In the genomic region with DNA sequence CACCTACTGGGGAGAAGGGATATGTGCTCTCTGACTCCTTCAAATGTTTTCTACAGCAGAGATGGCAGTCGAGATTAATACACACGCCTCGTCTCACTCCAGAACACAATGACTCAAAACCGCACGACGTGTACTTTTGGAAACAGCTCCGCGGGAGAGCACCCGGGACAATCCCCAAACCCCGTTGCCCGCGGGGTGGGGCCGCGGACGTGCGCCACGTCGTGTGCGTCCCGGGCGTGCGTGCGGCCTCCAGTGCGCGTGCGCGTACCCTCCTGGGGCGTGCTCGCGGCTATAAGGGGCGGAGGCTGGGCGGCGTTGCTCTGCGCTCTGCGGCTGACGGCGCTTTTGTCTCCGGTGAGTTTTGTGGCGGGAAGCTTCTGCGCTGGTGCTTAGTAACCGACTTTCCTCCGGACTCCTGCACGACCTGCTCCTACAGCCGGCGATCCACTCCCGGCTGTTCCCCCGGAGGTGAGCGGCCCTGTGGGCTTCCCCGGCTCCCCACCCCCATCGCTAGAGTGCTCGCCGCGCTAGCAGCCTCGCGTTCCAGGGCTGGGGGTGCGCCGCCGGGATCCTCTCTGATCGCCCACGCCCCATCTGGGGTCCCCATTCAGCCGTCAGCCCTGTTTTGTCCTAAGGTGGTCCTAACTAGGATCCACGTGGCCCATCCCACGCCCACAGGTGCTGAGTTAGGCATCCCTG, we compare ENCODE assay signal across 8 cellular contexts. TPM values are rescaled to one million over a fixed set of nuclear protein-coding genes. Genes with fewer than 3 reads are reported as not detected.
DNase-seq lines count a peak whose midpoint lies in the region; ATAC-seq and TF ChIP-seq lines count a peak whose summit lies in the region.

A gene with protein sequence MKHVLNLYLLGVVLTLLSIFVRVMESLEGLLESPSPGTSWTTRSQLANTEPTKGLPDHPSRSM (plus strand): TSS at position 323 of the 699 bp plus-strand sequence. CDS start 1,391 bp downstream, outside the sequence.

- H3K27ac ChIP-seq in cingulate gyrus (ENCODE audit: low read depth, low read length): peak within 1 kb of the TSS; percentile 94

- peak within 1 kb of the TSS; percentile 91 for H3K4me3 ChIP-seq in BE2C (ENCODE audit: low read depth, low read length)

- peak; percentile 77 for ATAC-seq in HG03457 (IDR thresholded peaks at IDR 0.05; ENCODE audit: unreplicated experiment)

- DNase-seq in BE2C (peak; percentile 94), GM19240 (ENCODE audit: insufficient read length, low spot score) (peak; percentile 85), NCI-H524 (lab: John Stamatoyannopoulos, UW) (peak; percentile 54 to 86), kidney tubule cell (ENCODE audit: low spot score) (peak; percentile 99)
- DNase-seq in activated CD4-positive, alpha-beta T cell treated with anti-CD3 and anti-CD28 coated beads for 4 hours: peak; percentile 91 to 94
- peak; percentile 81 to 87 for DNase-seq in stimulated activated CD4-positive, alpha-beta T cell treated with anti-CD3 and anti-CD28 coated beads, Interleukin-1b, Interleukin-23, amount 100 ng/mL, for 1 hour (ENCODE audit: low read depth in 2 of 2)

- H3K9me3 ChIP-seq in BE2C: no peaks in the 10 kb centered on the region

- H3K4me1 ChIP-seq in BE2C: peaks cover 16% of the 10 kb centered on the region

- peaks cover 7% of the 10 kb centered on the region for H3K36me3 ChIP-seq in BE2C

- no peak for TF ChIP-seq CTCF in BE2C (IDR thresholded peaks at IDR 0.05; ENCODE audit: low read depth, low read length)

- H3K27me3 ChIP-seq in BE2C: no peaks in the 10 kb centered on the region

RNA-seq across cellular contexts. Expression of the gene that starts here (rescaled TPM):
- 13.2 TPM for polyA plus RNA-seq in BE2C (2012; ENCODE audit: insufficient read depth, insufficient read length, low read depth)

Comparison
In these comparisons a context has a peak if more than half of its experiments do, and no peak if none do; other contexts are left out.
1. Peak in every context shown above with its lines: DNase-seq, ATAC-seq, H3K4me3 ChIP-seq and H3K27ac ChIP-seq.